In genomic region chr3:170579646-170580045, GRCh38 we compare ENCODE assay signal across 26 cellular contexts. TPM values are rescaled to one million over a fixed set of nuclear protein-coding genes. Genes with fewer than 3 reads are reported as not detected.
"Had no signal": no experiment of that assay in that cellular context is flagged by ENCODE, and none has a peak within 500 bp of the region (broad histone marks: within the 10 kb centered on the region; RNA-seq: fewer than 3 reads in every experiment).

No MANE protein-coding gene starts in this region.

- H3K4me3 ChIP-seq: colonic mucosa, esophagus squamous epithelium, gastrocnemius medialis, heart right ventricle, left lung, lower lobe of right lung had no signal

- H3K27ac ChIP-seq: colonic mucosa, epithelial cell of prostate, esophagus squamous epithelium, gastrocnemius medialis, heart right ventricle, left lung, lower lobe of right lung had no signal

- H3K36me3 ChIP-seq: colonic mucosa, esophagus squamous epithelium, gastrocnemius medialis, heart right ventricle, left lung, lower lobe of right lung had no signal

- H3K4me3 Mint-ChIP-seq: dendritic cell treated with granulocyte-macrophage colony-stimulating factor and Interleukin-4, amounts not matched to agents 40 ng/mL and 50 ng/mL, for 4 days; effector memory CD8-positive, alpha-beta T cell; naive thymus-derived CD4-positive, alpha-beta T cell had no signal

- H3K27ac Mint-ChIP-seq: dendritic cell treated with granulocyte-macrophage colony-stimulating factor and Interleukin-4, amounts not matched to agents 40 ng/mL and 50 ng/mL, for 4 days; effector memory CD8-positive, alpha-beta T cell; naive thymus-derived CD4-positive, alpha-beta T cell had no signal

- H3K4me1 ChIP-seq: colonic mucosa, gastrocnemius medialis, left lung, lower lobe of right lung had no signal

- ATAC-seq: effector memory CD8-positive, alpha-beta T cell; esophagus mucosa; gastrocnemius medialis; heart right ventricle; left cardiac atrium; left lung; left ventricle myocardium superior; lower lobe of right lung; naive thymus-derived CD4-positive, alpha-beta T cell had no signal

- H3K9me3 Mint-ChIP-seq: dendritic cell treated with granulocyte-macrophage colony-stimulating factor and Interleukin-4, amounts not matched to agents 40 ng/mL and 50 ng/mL, for 4 days; effector memory CD8-positive, alpha-beta T cell had no signal

- H3K9me3 ChIP-seq: colonic mucosa, esophagus squamous epithelium, gastrocnemius medialis, left lung, lower lobe of right lung had no signal

- DNase-seq: colonic mucosa; cortex of kidney; effector CD8-positive, alpha-beta T cell; effector memory CD8-positive, alpha-beta T cell; erythroblast; esophagus squamous epithelium; foreskin fibroblast; foreskin melanocyte; gastrocnemius medialis; glutamatergic neuron; head of caudate nucleus; heart right ventricle; hippocampal formation; left cardiac atrium; left lung; left ventricle myocardium superior; lower lobe of right lung; mesenchymal stem cell; midbrain; naive thymus-derived CD4-positive, alpha-beta T cell had no signal

RNA-seq across cellular contexts. Expression of gene SLC7A14, which starts 6.2 kb away (rescaled TPM):
- total RNA-seq: esophagus mucosa; heart right ventricle; kidney epithelial cell; left lung; left ventricle myocardium superior; lower leg skin; naive thymus-derived CD4-positive, alpha-beta T cell had no signal
- polyA plus RNA-seq: keratinocyte; naive thymus-derived CD4-positive, alpha-beta T cell had no signal
